Comparison of ENCODE assay signal across 8 cellular contexts in genomic region chr6:159727717-159728440, GRCh38. TPM values are rescaled to one million over a fixed set of nuclear protein-coding genes. Genes with fewer than 3 reads are reported as not detected.
A peak's percentile ranks its signal among the peaks of the same experiment; 100 is the strongest.
DNase-seq lines count a peak whose midpoint lies in the region; ATAC-seq, FAIRE-seq and TF ChIP-seq lines count a peak whose summit lies in the region.

No MANE protein-coding gene starts in this region.

- H3K4me3 ChIP-seq in keratinocyte (ENCODE audit: control insufficient read depth in 2 of 3, extremely low read depth in 1 of 3, insufficient read depth in 2 of 3, low read depth in 1 of 3, low read length in 3 of 3): peak overlapping the region; percentile 82 to 98 (median 90)

- H3K27ac Mint-ChIP-seq in brain: peak overlapping the region; percentile 83 to 98 (median 96)
- H3K27ac Mint-ChIP-seq in stimulated activated memory B cell treated with anti-CD40 and anti-IgM and Interleukin-4, amounts not matched to agents 10 μg/mL and 1 μg/mL and 100 μg/mL, for 72 hours: peak overlapping the region; percentile 97

- H3K9me3 ChIP-seq in keratinocyte (ENCODE audit: control insufficient read depth, low read depth, low read length): no peaks in the 10 kb centered on the region

- TF ChIP-seq CTCF in brain (conservative IDR thresholded peaks at IDR 0.05) (no peak), keratinocyte (optimal IDR thresholded peaks at IDR 0.05 in 1 of 3, IDR thresholded peaks at IDR 0.05 in 1 of 3, conservative IDR thresholded peaks at IDR 0.05 in 1 of 3; ENCODE audit: extremely low read depth in 1 of 3, insufficient read depth in 2 of 3, low read length in 3 of 3) (no peak)

- peak; percentile 37 for ATAC-seq in GM18505 (IDR thresholded peaks at IDR 0.05; ENCODE audit: unreplicated experiment)
- peak; percentile 32 for ATAC-seq in HG02885 (IDR thresholded peaks at IDR 0.05; ENCODE audit: poor library complexity, unreplicated experiment)
- ATAC-seq in stimulated activated memory B cell treated with anti-CD40 and anti-IgM and Interleukin-4, amounts not matched to agents 10 μg/mL and 1 μg/mL and 100 μg/mL, for 72 hours: peak; percentile 71

- peaks cover 41% of the 10 kb centered on the region for H3K36me3 Mint-ChIP-seq in brain
- H3K36me3 Mint-ChIP-seq in stimulated activated memory B cell treated with anti-CD40 and anti-IgM and Interleukin-4, amounts not matched to agents 10 μg/mL and 1 μg/mL and 100 μg/mL, for 72 hours: peaks cover 23% of the 10 kb centered on the region

- peak overlapping the region; percentile 98 for H3K9ac ChIP-seq in keratinocyte (ENCODE audit: control insufficient read depth, extremely low read depth, insufficient read depth, low read length)

- H3K27me3 Mint-ChIP-seq in brain: peaks cover 12% of the 10 kb centered on the region
- no peaks in the 10 kb centered on the region for H3K27me3 Mint-ChIP-seq in stimulated activated memory B cell treated with anti-CD40 and anti-IgM and Interleukin-4, amounts not matched to agents 10 μg/mL and 1 μg/mL and 100 μg/mL, for 72 hours

- peaks cover 66% of the 10 kb centered on the region for H3K4me1 Mint-ChIP-seq in brain
- peaks cover 58% of the 10 kb centered on the region for H3K4me1 Mint-ChIP-seq in stimulated activated memory B cell treated with anti-CD40 and anti-IgM and Interleukin-4, amounts not matched to agents 10 μg/mL and 1 μg/mL and 100 μg/mL, for 72 hours

- peaks cover 5% of the 10 kb centered on the region for H4K20me1 ChIP-seq in keratinocyte (ENCODE audit: control insufficient read depth, extremely low read depth, insufficient read depth, low read length)

- no peaks in the 10 kb centered on the region for H3K9me1 ChIP-seq in keratinocyte (ENCODE audit: control insufficient read depth, extremely low read depth, insufficient read depth, low read length)

- H3K9me3 Mint-ChIP-seq in brain: peaks cover 0 to 3% (median 0%) of the 10 kb centered on the region in 5 experiments
- no peaks in the 10 kb centered on the region for H3K9me3 Mint-ChIP-seq in stimulated activated memory B cell treated with anti-CD40 and anti-IgM and Interleukin-4, amounts not matched to agents 10 μg/mL and 1 μg/mL and 100 μg/mL, for 72 hours

- no peak overlapping the region for H2AFZ ChIP-seq in keratinocyte (ENCODE audit: control insufficient read depth, low read length)

- peak overlapping the region; percentile 82 for H3K4me2 ChIP-seq in keratinocyte (ENCODE audit: control insufficient read depth, extremely low read depth, insufficient read depth, low read depth, low read length)

- no peaks in the 10 kb centered on the region for H3K27me3 ChIP-seq in keratinocyte (ENCODE audit: control insufficient read depth, extremely low read depth, insufficient read depth, low read length)

- H3K27ac ChIP-seq in keratinocyte (ENCODE audit: control insufficient read depth, insufficient read depth, low read length): peak overlapping the region; percentile 98

- H3K79me2 ChIP-seq in keratinocyte (ENCODE audit: control insufficient read depth, insufficient read depth, low read length): peaks cover 88% of the 10 kb centered on the region

- peaks cover 0 to 5% of the 10 kb centered on the region in 2 experiments for H3K36me3 ChIP-seq in keratinocyte (ENCODE audit: control insufficient read depth in 2 of 2, extremely low read depth in 1 of 2, insufficient read depth in 2 of 2, low read length in 2 of 2)

- no peak for FAIRE-seq in keratinocyte (lab: Jason Lieb, UNC)
- no peak for FAIRE-seq in GM19239 (lab: Jason Lieb, UNC)

- peak; percentile 66 for DNase-seq in AG20443 (ENCODE audit: low spot score)
- DNase-seq in NCI-H526 treated with DMSO at 0.1 percent for 48 hours (lab: John Stamatoyannopoulos, UW): peak; percentile 39
- no peak for DNase-seq in keratinocyte (ENCODE audit: low read depth, low spot score)
- no peak for DNase-seq in GM19239 (ENCODE audit: insufficient read length, low spot score)

- peak overlapping the region; percentile 84 to 98 (median 98) for H3K4me3 Mint-ChIP-seq in brain
- H3K4me3 Mint-ChIP-seq in stimulated activated memory B cell treated with anti-CD40 and anti-IgM and Interleukin-4, amounts not matched to agents 10 μg/mL and 1 μg/mL and 100 μg/mL, for 72 hours: peak overlapping the region; percentile 95

- TF ChIP-seq POLR2A in GM18505 (IDR thresholded peaks at IDR 0.05; ENCODE audit: borderline replicate concordance, extremely low read depth, insufficient read depth, insufficient read length): no peak

- peaks cover 18% of the 10 kb centered on the region for H3K4me1 ChIP-seq in keratinocyte (ENCODE audit: control insufficient read depth, extremely low read depth, insufficient read depth, low read length)

- dilution Hi-C loops in keratinocyte (cut with MboI; ENCODE audit: extremely low pct_ligation_motif_present, low sequenced_read_pairs): no loop called here

RNA-seq across cellular contexts. Expression of gene WTAP, which starts 0.6 kb away (rescaled TPM):
- polyA plus RNA-seq in brain (ENCODE audit: insufficient read depth, low read depth, low replicate concordance): 65.7 TPM
- 20.6 to 40.2 TPM (median 35.3 TPM) in 3 replicates for polyA plus RNA-seq in keratinocyte
- polyA plus RNA-seq in keratinocyte (2011; ENCODE audit: low read depth): 99.5 TPM
- 22.1 and 36.7 TPM in 2 replicates for polyA plus RNA-seq in keratinocyte (2011; cell fraction: cytosol; rRNA removed)
- polyA plus RNA-seq in keratinocyte (2011; cell fraction: nucleus; rRNA removed): 24.4 and 27.6 TPM in 2 replicates
- 58.7 and 61.5 TPM in 2 replicates for polyA plus RNA-seq in keratinocyte (2012; ENCODE audit: low replicate concordance)
- 11.5 to 59.4 TPM (median 28.5 TPM) in 3 replicates for polyA minus RNA-seq in keratinocyte
- 11.7 TPM for polyA minus RNA-seq in keratinocyte (2011; cell fraction: cytosol; rRNA and poly(A)+ RNA removed)
- 14.8 and 37.4 TPM in 2 replicates for polyA minus RNA-seq in keratinocyte (2011; cell fraction: nucleus; rRNA and poly(A)+ RNA removed)

RNA-seq across cellular contexts. Expression of gene ACAT2, which starts 34.0 kb away (rescaled TPM):
- polyA plus RNA-seq in brain (ENCODE audit: insufficient read depth, low read depth, low replicate concordance): 72.9 TPM
- 92.6 to 217 TPM (median 205 TPM) in 3 replicates for polyA plus RNA-seq in keratinocyte
- 25.1 TPM for polyA plus RNA-seq in keratinocyte (2011; ENCODE audit: low read depth)
- 81.7 and 105 TPM in 2 replicates for polyA plus RNA-seq in keratinocyte (2011; cell fraction: cytosol; rRNA removed)
- 47.8 and 53.7 TPM in 2 replicates for polyA plus RNA-seq in keratinocyte (2011; cell fraction: nucleus; rRNA removed)
- polyA plus RNA-seq in keratinocyte (2012; ENCODE audit: low replicate concordance): 19.4 and 164 TPM in 2 replicates
- polyA minus RNA-seq in keratinocyte: 47.7 to 104 TPM (median 51.3 TPM) in 3 replicates
- 60.8 TPM for polyA minus RNA-seq in keratinocyte (2011; cell fraction: cytosol; rRNA and poly(A)+ RNA removed)
- polyA minus RNA-seq in keratinocyte (2011; cell fraction: nucleus; rRNA and poly(A)+ RNA removed): 14.6 and 32.6 TPM in 2 replicates

RNA-seq across cellular contexts. Expression of gene SOD2, which starts 34.8 kb away (rescaled TPM):
- polyA plus RNA-seq in brain (ENCODE audit: insufficient read depth, low read depth, low replicate concordance) (109 TPM), keratinocyte (28.6 to 48.7 TPM (median 41.9 TPM) in 3 replicates)
- 28.8 TPM for polyA plus RNA-seq in keratinocyte (2011; ENCODE audit: low read depth)
- polyA plus RNA-seq in keratinocyte (2011; cell fraction: cytosol; rRNA removed): 40.0 and 41.6 TPM in 2 replicates
- 28.3 and 32.3 TPM in 2 replicates for polyA plus RNA-seq in keratinocyte (2011; cell fraction: nucleus; rRNA removed)
- polyA plus RNA-seq in keratinocyte (2012; ENCODE audit: low replicate concordance): 49.0 and 58.5 TPM in 2 replicates
- polyA minus RNA-seq in keratinocyte: 67.0 to 69.1 TPM (median 67.7 TPM) in 3 replicates
- polyA minus RNA-seq in keratinocyte (2011; cell fraction: cytosol; rRNA and poly(A)+ RNA removed): 61.0 TPM
- 15.2 and 31.3 TPM in 2 replicates for polyA minus RNA-seq in keratinocyte (2011; cell fraction: nucleus; rRNA and poly(A)+ RNA removed)

Comparison
In these comparisons a context has a peak if more than half of its experiments do, and no peak if none do; other contexts are left out.
1. DNase-seq: peak in AG20443 (single experiment) and NCI-H526 treated with DMSO at 0.1 percent for 48 hours (single experiment); none in keratinocyte (single experiment) and GM19239 (single experiment).
2. Peak in every context shown above with its lines, with median percentiles within 50 percentile points of each other: ATAC-seq.